In the genomic region with DNA sequence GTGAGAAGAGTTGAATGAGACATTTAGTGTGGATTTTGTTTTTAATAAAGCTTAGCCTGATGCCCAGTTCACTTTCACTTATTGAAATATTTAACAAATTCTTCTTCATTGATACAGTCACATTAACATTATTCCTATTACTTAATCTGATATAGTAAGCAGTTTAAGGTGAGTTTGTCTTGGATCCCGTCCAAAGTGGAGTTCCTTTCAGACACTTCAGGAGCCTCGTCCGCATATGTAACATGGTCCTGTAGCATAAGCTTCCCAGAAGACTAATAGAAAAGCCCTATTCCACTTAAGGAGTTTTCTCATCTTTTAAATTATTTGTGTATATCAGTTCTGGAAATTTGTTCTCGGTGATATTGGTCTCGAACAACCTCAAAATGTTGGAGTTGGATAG, we compare ENCODE assay signal across 19 cellular contexts. TPM values are rescaled to one million over a fixed set of nuclear protein-coding genes. Genes with fewer than 3 reads are reported as not detected.
A peak's percentile ranks its signal among the peaks of the same experiment; 100 is the strongest.
DNase-seq lines count a peak whose midpoint lies in the region; ATAC-seq and TF ChIP-seq lines count a peak whose summit lies in the region.
"Had no signal": no experiment of that assay in that cellular context is flagged by ENCODE, and none has a peak within 500 bp of the region (broad histone marks: within the 10 kb centered on the region; RNA-seq: fewer than 3 reads in every experiment).

No MANE protein-coding gene starts in this region.

- peaks cover 8% of the 10 kb centered on the region for H3F3A ChIP-seq in SK-N-SH (replicated peaks; ENCODE audit: insufficient read depth)
- no peaks in the 10 kb centered on the region for H3F3A ChIP-seq in PC-3 (ENCODE audit: low read length, unreplicated experiment)

- H3K27me3 ChIP-seq in SK-N-SH (ENCODE audit: insufficient read depth) (no peaks in the 10 kb centered on the region), PC-3 (ENCODE audit: low read length) (no peaks in the 10 kb centered on the region)
- H3K27me3 ChIP-seq: gastroesophageal sphincter, Peyer's patch, SJSA1 had no signal

- no peaks in the 10 kb centered on the region for H3K9me2 ChIP-seq in SK-N-SH
- no peaks in the 10 kb centered on the region for H3K9me2 ChIP-seq in PC-3 (replicated peaks; ENCODE audit: low read length)

- no TSS peak for BruUV-seq in PC-3 (replicated peaks; lab: Mats Ljungman, UMichigan)

- no peak overlapping the region for H3K4me2 ChIP-seq in SK-N-SH
- H3K4me2 ChIP-seq in PC-3 (ENCODE audit: low read length): no peak overlapping the region

- H3K36me3 ChIP-seq in SK-N-SH (replicated peaks in 1 of 2; ENCODE audit: control insufficient read depth in 1 of 2, insufficient read depth in 2 of 2, low read length in 1 of 2) (no peaks in the 10 kb centered on the region), PC-3 (ENCODE audit: low read depth, low read length) (no peaks in the 10 kb centered on the region)
- H3K36me3 ChIP-seq: gastroesophageal sphincter, Peyer's patch, SJSA1, WERI-Rb-1 had no signal

- ATAC-seq in SK-N-SH treated with all-trans-retinoic acid at 6 μM for 48 hours: no peak
- no peak for ATAC-seq in PC-3
- no peak for ATAC-seq in GM18909 (IDR thresholded peaks at IDR 0.05; ENCODE audit: poor library complexity, unreplicated experiment)
- ATAC-seq: effector memory CD8-positive, alpha-beta T cell; gastroesophageal sphincter; T-helper 17 cell had no signal

- WGBS in SK-N-SH (ENCODE audit: low lambda C conversion rate): 93% methylated on average over 5 of the region's 5 CpGs

- H2AFZ ChIP-seq in SK-N-SH (ENCODE audit: low read depth) (no peak overlapping the region), PC-3 (ENCODE audit: low read length) (no peak overlapping the region)

- intact Hi-C loops in PC-3 (cut with micrococcal nuclease): loop anchor here (5.0 to 10.0 kb wide), 2 partner anchors 614 to 997 kb away; no protein-coding TSS in a partner anchor

- no peak for TF ChIP-seq CTCF in SK-N-SH (IDR thresholded peaks at IDR 0.05)
- TF ChIP-seq CTCF in PC-3 (conservative IDR thresholded peaks at IDR 0.05; ENCODE audit: low read depth, low read length): no peak

- peaks cover 0 to 13% of the 10 kb centered on the region in 2 experiments; a peak in 2 of 4 replicates for H3K4me1 ChIP-seq in SK-N-SH (ENCODE audit: control insufficient read depth in 1 of 2, insufficient read depth in 2 of 2, low read depth in 1 of 2, low read length in 1 of 2)
- no peaks in the 10 kb centered on the region for H3K4me1 ChIP-seq in PC-3 (ENCODE audit: insufficient read depth, low read length)
- H3K4me1 ChIP-seq: Caco-2, gastroesophageal sphincter, Peyer's patch, SJSA1 had no signal

- DNase-seq in SK-N-SH (no peak), NCI-H2171 (lab: John Stamatoyannopoulos, UW) (peak; percentile 8), PC-3 (peak; percentile 2), renal cortical epithelial cell (ENCODE audit: low read depth) (peak; percentile 5), retina (no peak)
- no peak for DNase-seq in stimulated activated CD4-positive, alpha-beta T cell treated with anti-CD3 and anti-CD28 coated beads, Interleukin-2, amount 100 ng/mL, for 24 hours
- DNase-seq: activated CD8-positive, alpha-beta memory T cell treated with anti-CD3 and anti-CD28 coated beads, Interleukin-2, amount 50 U/mL, for 4 hours; activated naive CD8-positive, alpha-beta T cell treated with anti-CD3 and anti-CD28 coated beads for 36 hours; effector memory CD8-positive, alpha-beta T cell; Peyer's patch; T-helper 17 cell had no signal

- H3K9me3 ChIP-seq in SK-N-SH (no peaks in the 10 kb centered on the region), PC-3 (ENCODE audit: low read length) (no peaks in the 10 kb centered on the region)
- H3K9me3 ChIP-seq: Caco-2, gastroesophageal sphincter, Peyer's patch, SJSA1 had no signal

- POLR2A ChIA-PET in SK-N-SH (lab: Yijun Ruan, JAX): interaction anchor here (1.3 kb wide), 1 partner anchor 426 kb away, joined by 3 read pairs; no protein-coding TSS in a partner anchor
- POLR2A ChIA-PET in PC-3 (lab: Charles Lee; ENCODE audit: unreplicated experiment): no interaction called here

- TF ChIP-seq RAD21 in SK-N-SH (IDR thresholded peaks at IDR 0.05; ENCODE audit: low read length): no peak

- CTCF ChIA-PET in SK-N-SH (lab: Yijun Ruan, JAX): interaction anchor here (0.6 to 2.9 kb wide), 35 partner anchors 8 to 1004 kb away, joined by 3 to 22 read pairs (median 4); partner anchors contain the start of gene GFM1
- CTCF ChIA-PET in PC-3 (lab: Charles Lee): interaction anchor here (0.7 kb wide), 1 partner anchor 16 kb away, joined by 3 read pairs; no protein-coding TSS in a partner anchor

- H3K4me3 ChIP-seq in SK-N-SH (ENCODE audit: low read depth in 2 of 2, low read length in 1 of 2): no peak overlapping the region
- H3K4me3 ChIP-seq in PC-3 (ENCODE audit: low read length): no peak overlapping the region
- H3K4me3 ChIP-seq: gastroesophageal sphincter, lung, Peyer's patch, SJSA1 had no signal

- no peak for TF ChIP-seq EP300 in SK-N-SH (IDR thresholded peaks at IDR 0.05; ENCODE audit: borderline replicate concordance in 1 of 2, low read depth in 1 of 2, low read length in 1 of 2)

- H3K9ac ChIP-seq in SK-N-SH (no peak overlapping the region), PC-3 (ENCODE audit: low read length) (no peak overlapping the region)

- H4K20me1 ChIP-seq in SK-N-SH (ENCODE audit: insufficient read depth) (no peaks in the 10 kb centered on the region), PC-3 (ENCODE audit: low read length) (no peaks in the 10 kb centered on the region)

- H3K27ac ChIP-seq in SK-N-SH (ENCODE audit: low read depth in 2 of 2, low read length in 1 of 2): no peak overlapping the region; a peak in 1 of 4 replicates
- no peak overlapping the region for H3K27ac ChIP-seq in PC-3 (ENCODE audit: low read length)
- H3K27ac ChIP-seq: gastroesophageal sphincter, HL-60, Peyer's patch, SJSA1, WERI-Rb-1 had no signal

- H3K79me2 ChIP-seq in SK-N-SH (ENCODE audit: insufficient read depth) (no peaks in the 10 kb centered on the region), PC-3 (ENCODE audit: low read length) (no peaks in the 10 kb centered on the region)

TF ChIP-seq in SK-N-SH treated with all-trans-retinoic acid at 6 μM for 48 hours, 23 proteins besides CTCF, POLR2A, EP300 and RAD21:
- TF ChIP-seq ISL1 (CRISPR knock-in tag; IDR thresholded peaks at IDR 0.05) (peak; percentile 46; the same call in 1 of the 2 replicates), ZC3H10 (CRISPR knock-in tag; IDR thresholded peaks at IDR 0.05) (no peak)

TF ChIP-seq in SK-N-SH, 30 proteins besides CTCF, POLR2A, EP300 and RAD21:
- no peak for TF ChIP-seq SIN3A (IDR thresholded peaks at IDR 0.05; ENCODE audit: borderline replicate concordance, low read depth, low read length)
- TF ChIP-seq TEAD4 (IDR thresholded peaks at IDR 0.05; ENCODE audit: borderline replicate concordance, insufficient read depth): no peak
- TF ChIP-seq, protein P1, sequence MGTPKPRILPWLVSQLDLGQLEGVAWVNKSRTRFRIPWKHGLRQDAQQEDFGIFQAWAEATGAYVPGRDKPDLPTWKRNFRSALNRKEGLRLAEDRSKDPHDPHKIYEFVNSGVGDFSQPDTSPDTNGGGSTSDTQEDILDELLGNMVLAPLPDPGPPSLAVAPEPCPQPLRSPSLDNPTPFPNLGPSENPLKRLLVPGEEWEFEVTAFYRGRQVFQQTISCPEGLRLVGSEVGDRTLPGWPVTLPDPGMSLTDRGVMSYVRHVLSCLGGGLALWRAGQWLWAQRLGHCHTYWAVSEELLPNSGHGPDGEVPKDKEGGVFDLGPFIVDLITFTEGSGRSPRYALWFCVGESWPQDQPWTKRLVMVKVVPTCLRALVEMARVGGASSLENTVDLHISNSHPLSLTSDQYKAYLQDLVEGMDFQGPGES (IDR thresholded peaks at IDR 0.05; ENCODE audit: low read depth, low read length): no peak
- no peak for TF ChIP-seq RFX5 (IDR thresholded peaks at IDR 0.05; ENCODE audit: low read length)
- TF ChIP-seq JUND (IDR thresholded peaks at IDR 0.05): no peak
- TF ChIP-seq MAX (IDR thresholded peaks at IDR 0.05; ENCODE audit: low read depth): no peak
- TF ChIP-seq FOXJ3 (CRISPR knock-in tag; IDR thresholded peaks at IDR 0.05): no peak
- TF ChIP-seq SMC3 (IDR thresholded peaks at IDR 0.05; ENCODE audit: low read depth, low read length): no peak
- no peak for TF ChIP-seq FOSL2 (IDR thresholded peaks at IDR 0.05; ENCODE audit: borderline replicate concordance, low read depth)
- no peak for TF ChIP-seq USF2 (IDR thresholded peaks at IDR 0.05; ENCODE audit: borderline replicate concordance, low read depth, low read length)
- no peak for TF ChIP-seq YY1 (IDR thresholded peaks at IDR 0.05; ENCODE audit: low read depth)

RNA-seq across cellular contexts. Expression of gene MLF1, which starts 39.7 kb away (rescaled TPM):
- 8.2 and 9.4 TPM in 2 replicates for polyA plus RNA-seq in SK-N-SH (2012; rRNA removed)
- 13.5 and 14.8 TPM in 2 replicates for polyA plus RNA-seq in SK-N-SH (2012; cell fraction: cytosol; rRNA removed)
- 2.2 and 5.0 TPM in 2 replicates for polyA plus RNA-seq in SK-N-SH (2012; cell fraction: nucleus; rRNA removed)
- 11.9 and 15.6 TPM in 2 replicates for total RNA-seq in PC-3 (2014; rRNA removed)
- 21.4 and 31.4 TPM in 2 replicates for total RNA-seq in renal cortical epithelial cell
- total RNA-seq: Caco-2 had no signal

Comparison
In these comparisons a context has a peak if more than half of its experiments do, and no peak if none do; other contexts are left out.
1. DNase-seq: peak in NCI-H2171 (single experiment), PC-3 (single experiment) and renal cortical epithelial cell (single experiment); none in SK-N-SH (single experiment), stimulated activated CD4-positive, alpha-beta T cell treated with anti-CD3 and anti-CD28 coated beads, Interleukin-2, amount 100 ng/mL, for 24 hours (0 of 2) and retina (single experiment).